Comparison of ENCODE assay signal across 8 cellular contexts in genomic region chr16:58306327-58306726, GRCh38. TPM values are rescaled to one million over a fixed set of nuclear protein-coding genes. Genes with fewer than 3 reads are reported as not detected.
DNase-seq lines count a peak whose midpoint lies in the region; ATAC-seq, FAIRE-seq and TF ChIP-seq lines count a peak whose summit lies in the region.

No MANE protein-coding gene starts in this region.

- CTCF ChIA-PET in CD8-positive, alpha-beta T cell (lab: Charles Lee) = interaction anchor here (1.0 kb wide), 1 partner anchor 285 kb away, joined by 3 read pairs; no protein-coding TSS in a partner anchor

- WGBS in upper lobe of left lung, 2 donors = 71 to 84% methylated on average over 3 of the region's 3 CpGs

- H3K36me3 Mint-ChIP-seq in CD8-positive, alpha-beta T cell = no peaks in the 10 kb centered on the region

- no peak for ATAC-seq in CD8-positive, alpha-beta T cell
- ATAC-seq in upper lobe of left lung (ENCODE audit: low FRiP score in 2 of 2) = no peak

- H3K4me1 Mint-ChIP-seq in CD8-positive, alpha-beta T cell (ENCODE audit: low read depth) = no peaks in the 10 kb centered on the region

- no peak overlapping the region for H3K4me3 Mint-ChIP-seq in CD8-positive, alpha-beta T cell

- POLR2A ChIA-PET in CD8-positive, alpha-beta T cell (lab: Charles Lee) = no interaction called here

- no peak overlapping the region for H3K9ac ChIP-seq in kidney (ENCODE audit: low read length in 2 of 2)

- no peaks in the 10 kb centered on the region for H3K36me3 ChIP-seq in CD8-positive, alpha-beta T cell (ENCODE audit: insufficient read depth, low read length)
- H3K36me3 ChIP-seq in MG63 (no peaks in the 10 kb centered on the region), kidney (ENCODE audit: control insufficient read depth in 1 of 2, insufficient read depth in 2 of 2, low read length in 2 of 2) (no peaks in the 10 kb centered on the region), upper lobe of left lung (no peaks in the 10 kb centered on the region)

- H3K4me1 ChIP-seq in CD8-positive, alpha-beta T cell (ENCODE audit: insufficient read depth, low read length) = no peaks in the 10 kb centered on the region
- no peaks in the 10 kb centered on the region for H3K4me1 ChIP-seq in kidney (ENCODE audit: control insufficient read depth in 1 of 2, insufficient read depth in 1 of 2, low read depth in 1 of 2, low read length in 2 of 2)
- no peaks in the 10 kb centered on the region for H3K4me1 ChIP-seq in upper lobe of left lung

- H3K9me3 ChIP-seq in CD8-positive, alpha-beta T cell (ENCODE audit: low read length) = no peaks in the 10 kb centered on the region
- H3K9me3 ChIP-seq in MG63 (peaks cover 11% of the 10 kb centered on the region), kidney (ENCODE audit: control insufficient read depth in 1 of 2, low read length in 2 of 2) (no peaks in the 10 kb centered on the region), upper lobe of left lung (peaks cover 0 to 1% (median 0%) of the 10 kb centered on the region in 4 donors)

- no peak for TF ChIP-seq POLR2A in upper lobe of left lung (IDR thresholded peaks at IDR 0.05)

- intact Hi-C loops in CD8-positive, alpha-beta T cell (cut with DNase I, micrococcal nuclease) = loop anchor here in 1 of 2 experiments (1.0 kb wide), 1 partner anchor 286 kb away; no protein-coding TSS in a partner anchor
- intact Hi-C loops in kidney (cut with DNase I) = no loop called here

- no peak overlapping the region for H3K4me3 ChIP-seq in CD8-positive, alpha-beta T cell (ENCODE audit: low read depth, low read length)
- no peak overlapping the region for H3K4me3 ChIP-seq in MG63
- H3K4me3 ChIP-seq in kidney (ENCODE audit: low read length in 2 of 2) = no peak overlapping the region
- no peak overlapping the region for H3K4me3 ChIP-seq in upper lobe of left lung

- peaks cover under 1% of the 10 kb centered on the region for H3K9me3 Mint-ChIP-seq in CD8-positive, alpha-beta T cell

- H3K27ac ChIP-seq in CD8-positive, alpha-beta T cell (ENCODE audit: low read depth, low read length) = no peak overlapping the region
- H3K27ac ChIP-seq in kidney (ENCODE audit: low read depth in 2 of 2, low read length in 2 of 2) = no peak overlapping the region
- H3K27ac ChIP-seq in upper lobe of left lung = no peak overlapping the region

- H3K27ac Mint-ChIP-seq in CD8-positive, alpha-beta T cell = no peak overlapping the region

- TF ChIP-seq CTCF in CD8-positive, alpha-beta T cell (IDR thresholded peaks at IDR 0.05) = peak; percentile 56
- peak; percentile 29 for TF ChIP-seq CTCF in kidney (IDR thresholded peaks at IDR 0.05; ENCODE audit: borderline replicate concordance, extremely low read depth, insufficient read depth)
- peak in 1 of 6 experiments; percentile 9 for TF ChIP-seq CTCF in upper lobe of left lung (IDR thresholded peaks at IDR 0.05)

- peak in 5 of 7 experiments; percentile 4 to 62 (median 41) for DNase-seq in CD8-positive, alpha-beta T cell
- DNase-seq in MG63 (peak; percentile 49), kidney (no peak), RCC 7860 (ENCODE audit: low spot score) (no peak), upper lobe of left lung (no peak), hippocampal formation (lab: John Stamatoyannopoulos, UW) (no peak)
- DNase-seq in activated T-cell treated with anti-CD3 and anti-CD28 coated beads, Interleukin-2, amount 50 U/mL, for 48 hours = peak; percentile 58 to 69
- peak in 5 of 6 experiments; percentile 20 to 33 (median 28) for DNase-seq in stimulated activated naive CD4-positive, alpha-beta T cell (lab: John Stamatoyannopoulos, UW)

- no peaks in the 10 kb centered on the region for H3K27me3 ChIP-seq in CD8-positive, alpha-beta T cell (ENCODE audit: insufficient read depth, low read length)
- H3K27me3 ChIP-seq in MG63 (peaks cover 7% of the 10 kb centered on the region; the same call in 1 of the 2 replicates), upper lobe of left lung (no peaks in the 10 kb centered on the region)

- H3K27me3 Mint-ChIP-seq in CD8-positive, alpha-beta T cell (ENCODE audit: low read depth) = peaks cover 7% of the 10 kb centered on the region

- FAIRE-seq in kidney (lab: Jason Lieb, UNC) (no peak), RCC 7860 (lab: Jason Lieb, UNC) (no peak)

- no peak for TF ChIP-seq EP300 in upper lobe of left lung (IDR thresholded peaks at IDR 0.05)

RNA-seq across cellular contexts. Expression of gene PRSS54, which starts 11.5 kb away (rescaled TPM):
- total RNA-seq in CD8-positive, alpha-beta T cell = not detected
- not detected in 2 replicates for total RNA-seq in MG63 (2014; rRNA removed; shearing (Covaris generic); ENCODE audit: low replicate concordance)
- total RNA-seq in kidney (not detected), upper lobe of left lung (not detected)
- polyA plus RNA-seq in kidney (ENCODE audit: insufficient read depth, low read depth, low replicate concordance) = not detected

Comparison
In these comparisons a context has a peak if more than half of its experiments do, and no peak if none do; other contexts are left out.
1. DNase-seq: peak in CD8-positive, alpha-beta T cell (5 of 7), MG63 (single experiment), activated T-cell treated with anti-CD3 and anti-CD28 coated beads, Interleukin-2, amount 50 U/mL, for 48 hours (2 of 2) and stimulated activated naive CD4-positive, alpha-beta T cell (5 of 6); none in kidney (single experiment), RCC 7860 (single experiment), upper lobe of left lung (0 of 2) and hippocampal formation (0 of 2).